ENCODE assay signal across 9 cellular contexts in genomic region chr2:39494784-39495251, GRCh38.
A peak's percentile ranks its signal among the peaks of the same experiment; 100 is the strongest.
DNase-seq lines count a peak whose midpoint lies in the region; ATAC-seq and TF ChIP-seq lines count a peak whose summit lies in the region.
"Had no signal": no experiment of that assay in that cellular context is flagged by ENCODE, and none has a peak within 500 bp of the region (broad histone marks: within the 10 kb centered on the region; RNA-seq: fewer than 3 reads in every experiment).

No MANE protein-coding gene starts in this region.

- peaks cover 2% of the 10 kb centered on the region for H3K27me3 Mint-ChIP-seq in nephron progenitor cell (ENCODE audit: low read depth, poor library complexity)

- no peak overlapping the region for H3K4me3 ChIP-seq in AG04449 (ENCODE audit: low read depth, low read length)
- H3K4me3 ChIP-seq in astrocyte of the cerebellum (ENCODE audit: low read depth, low read length): no peak overlapping the region
- H3K4me3 ChIP-seq: cardiac muscle cell had no signal

- peak; percentile 97 for DNase-seq in AG04449 (ENCODE audit: low read depth, low spot score)
- DNase-seq in astrocyte of the cerebellum (ENCODE audit: low read depth): peak; percentile 82
- peak; percentile 16 for DNase-seq in nephron progenitor cell
- DNase-seq in NCI-H1092 (lab: John Stamatoyannopoulos, UW): no peak
- DNase-seq in NCI-H2227 (lab: John Stamatoyannopoulos, UW; ENCODE audit: unreplicated experiment): no peak
- DNase-seq in RPMI8226: no peak

- ATAC-seq in GM18907 (IDR thresholded peaks at IDR 0.05; ENCODE audit: unreplicated experiment): peak; percentile 70
- peak; percentile 41 for ATAC-seq in HG03139 (IDR thresholded peaks at IDR 0.05; ENCODE audit: unreplicated experiment)

- H3K4me3 Mint-ChIP-seq in nephron progenitor cell: no peak overlapping the region

- H3K27ac Mint-ChIP-seq in nephron progenitor cell: no peak overlapping the region

- POLR2A ChIA-PET in AG04449 (lab: Yijun Ruan, JAX): interaction anchor here (0.5 to 1.1 kb wide), 6 partner anchors 13 to 456 kb away, joined by 3 to 5 read pairs (median 4); no protein-coding TSS in a partner anchor

- peaks cover 5% of the 10 kb centered on the region for H3K4me1 Mint-ChIP-seq in nephron progenitor cell

- TF ChIP-seq CTCF in AG04449 (IDR thresholded peaks at IDR 0.05; ENCODE audit: insufficient read depth, low read length, missing control alignments): no peak
- TF ChIP-seq CTCF in astrocyte of the cerebellum (IDR thresholded peaks at IDR 0.05; ENCODE audit: low read depth, low read length, missing control alignments): no peak
- TF ChIP-seq CTCF in nephron progenitor cell (IDR thresholded peaks at IDR 0.05): no peak

- H3K36me3 Mint-ChIP-seq in nephron progenitor cell (ENCODE audit: low read depth): no peaks in the 10 kb centered on the region

- CTCF ChIA-PET in AG04449 (lab: Yijun Ruan, JAX): interaction anchor here (0.7 to 2.8 kb wide), 4 partner anchors 115 to 203 kb away, joined by 3 to 10 read pairs (median 4); no protein-coding TSS in a partner anchor

- no peaks in the 10 kb centered on the region for H3K9me3 Mint-ChIP-seq in nephron progenitor cell

- in situ Hi-C loops in astrocyte of the cerebellum (cut with HindIII; ENCODE audit: low sequenced_read_pairs): no loop called here

Comparison
In these comparisons a context has a peak if more than half of its experiments do, and no peak if none do; other contexts are left out.
1. DNase-seq: peak in AG04449 (single experiment), astrocyte of the cerebellum (single experiment) and nephron progenitor cell (single experiment); none in NCI-H1092 (single experiment), NCI-H2227 (single experiment) and RPMI8226 (single experiment).